ENCODE assay signal across 8 cellular contexts in the genomic region with DNA sequence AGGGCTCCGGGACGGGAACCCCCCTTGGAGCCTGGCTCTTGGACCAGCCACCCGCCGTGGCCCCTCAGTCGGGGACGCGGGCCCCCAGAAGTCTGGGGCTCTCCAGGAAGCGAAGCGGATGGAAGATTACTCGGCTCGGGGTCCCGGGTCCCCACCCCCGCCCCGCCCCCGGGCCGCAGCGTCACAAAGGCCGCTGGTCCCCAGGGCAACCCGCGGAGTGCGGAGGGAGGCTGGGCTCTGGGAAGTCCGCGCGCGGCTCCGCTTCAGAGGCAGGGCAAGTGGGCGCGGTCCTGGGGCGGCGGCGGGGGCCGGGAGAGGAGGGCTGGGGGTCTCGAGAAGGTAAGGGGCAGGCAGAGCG. TPM values are rescaled to one million over a fixed set of nuclear protein-coding genes. Genes with fewer than 3 reads are reported as not detected.
DNase-seq lines count a peak whose midpoint lies in the region; ATAC-seq, FAIRE-seq and TF ChIP-seq lines count a peak whose summit lies in the region.

A gene with protein sequence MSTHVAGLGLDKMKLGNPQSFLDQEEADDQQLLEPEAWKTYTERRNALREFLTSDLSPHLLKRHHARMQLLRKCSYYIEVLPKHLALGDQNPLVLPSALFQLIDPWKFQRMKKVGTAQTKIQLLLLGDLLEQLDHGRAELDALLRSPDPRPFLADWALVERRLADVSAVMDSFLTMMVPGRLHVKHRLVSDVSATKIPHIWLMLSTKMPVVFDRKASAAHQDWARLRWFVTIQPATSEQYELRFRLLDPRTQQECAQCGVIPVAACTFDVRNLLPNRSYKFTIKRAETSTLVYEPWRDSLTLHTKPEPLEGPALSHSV (plus strand): TSS at position 227 of the 358 bp plus-strand sequence. CDS start 1,505 bp downstream, outside the sequence.

- peak; percentile 20 for ATAC-seq in GM21528 (IDR thresholded peaks at IDR 0.05; ENCODE audit: low FRiP score, unreplicated experiment)
- peak; percentile 54 to 59 for ATAC-seq in stimulated activated naive B cell treated with anti-CD40 and anti-IgM and Interleukin-4, amounts not matched to agents 10 μg/mL and 1 μg/mL and 100 μg/mL, for 72 hours (replicated peaks)
- no peak for ATAC-seq in HG03521 (IDR thresholded peaks at IDR 0.05; ENCODE audit: unreplicated experiment)

- no peak for TF ChIP-seq CTCF in OCI-LY1 (IDR thresholded peaks at IDR 0.05; ENCODE audit: low read length)
- no peak for TF ChIP-seq CTCF in astrocyte of the spinal cord (IDR thresholded peaks at IDR 0.05; ENCODE audit: low read depth, low read length)
- no peak for TF ChIP-seq CTCF in kidney (IDR thresholded peaks at IDR 0.05; ENCODE audit: borderline replicate concordance, extremely low read depth, insufficient read depth)

- no peak for FAIRE-seq in kidney (lab: Jason Lieb, UNC)

- peak within 1 kb of the TSS; percentile 38 to 79 (median 66); a peak in 20 of 22 replicates for H3K9ac ChIP-seq in BLaER1 treated with 17β-estradiol and CSF1 and Interleukin-3, amounts not matched to agents 10 nM and 100 nM
- H3K9ac ChIP-seq in OCI-LY1 (ENCODE audit: low read length), result no peak within 1 kb of the TSS
- no peak within 1 kb of the TSS for H3K9ac ChIP-seq in kidney (ENCODE audit: low read length in 2 of 2)

- peaks cover 67 to 96% (median 75%) of the 10 kb centered on the region in 11 experiments for H3K27me3 ChIP-seq in BLaER1 treated with 17β-estradiol and CSF1 and Interleukin-3, amounts not matched to agents 10 nM and 100 nM
- peaks cover 11% of the 10 kb centered on the region; the same call in 1 of the 2 replicates for H3K27me3 ChIP-seq in OCI-LY1 (ENCODE audit: insufficient read depth, low read length)

- intact Hi-C loops in kidney (cut with DNase I), result no loop called here

- no peak within 1 kb of the TSS for H2AFZ ChIP-seq in OCI-LY1 (ENCODE audit: low read length)

- H3K9me2 ChIP-seq in OCI-LY1 (ENCODE audit: low read depth, low read length), result no peaks in the 10 kb centered on the region

- H3K79me2 ChIP-seq in OCI-LY1 (ENCODE audit: insufficient read depth, low read length), result no peaks in the 10 kb centered on the region

- peak within 1 kb of the TSS; percentile 53 to 74 (median 66) for H3K4me3 ChIP-seq in BLaER1 treated with 17β-estradiol and CSF1 and Interleukin-3, amounts not matched to agents 10 nM and 100 nM
- H3K4me3 ChIP-seq in OCI-LY1 (ENCODE audit: low read depth, low read length, poor library complexity, severe bottlenecking) (peak within 1 kb of the TSS; percentile 48), astrocyte of the spinal cord (ENCODE audit: low read depth, low read length) (peak within 1 kb of the TSS; percentile 47), kidney (ENCODE audit: low read length in 2 of 2) (peak within 1 kb of the TSS in 1 of 2 donors; percentile 29)

- 0 out of 2 replicates have a peak, but pooled peaks cover 5% of the 10 kb centered on the region for H3F3A ChIP-seq in OCI-LY1 (ENCODE audit: insufficient read depth, low read length)

- H3K4me1 Mint-ChIP-seq in stimulated activated naive B cell treated with anti-CD40 and anti-IgM and Interleukin-4, amounts not matched to agents 10 μg/mL and 1 μg/mL and 100 μg/mL, for 72 hours, result peaks cover 27 to 52% of the 10 kb centered on the region in 2 donors

- peak within 1 kb of the TSS; percentile 94 to 100 (median 99) for H3K4me2 ChIP-seq in BLaER1 treated with 17β-estradiol and CSF1 and Interleukin-3, amounts not matched to agents 10 nM and 100 nM
- peak within 1 kb of the TSS; percentile 61 for H3K4me2 ChIP-seq in OCI-LY1 (ENCODE audit: low read length)

- DNase-seq in astrocyte of the spinal cord (ENCODE audit: low read depth, low spot score), result peak; percentile 10
- DNase-seq in kidney, result peak; percentile 92
- DNase-seq in stimulated activated naive B cell treated with anti-CD40 and anti-IgM and Interleukin-4, amounts not matched to agents 10 μg/mL and 1 μg/mL and 100 μg/mL, for 72 hours, result peak; percentile 55
- no peak for DNase-seq in caudate nucleus (lab: John Stamatoyannopoulos, UW)

- H4K20me1 ChIP-seq in BLaER1 treated with 17β-estradiol and CSF1 and Interleukin-3, amounts not matched to agents 10 nM and 100 nM, result peaks cover 14 to 73% (median 56%) of the 10 kb centered on the region in 11 experiments; a peak in 21 of 22 replicates
- no peaks in the 10 kb centered on the region for H4K20me1 ChIP-seq in OCI-LY1 (ENCODE audit: insufficient read depth, low read length)

- H3K27ac Mint-ChIP-seq in stimulated activated naive B cell treated with anti-CD40 and anti-IgM and Interleukin-4, amounts not matched to agents 10 μg/mL and 1 μg/mL and 100 μg/mL, for 72 hours, result peak within 1 kb of the TSS; percentile 90

- peak within 1 kb of the TSS; percentile 74 to 87 for H3K4me3 Mint-ChIP-seq in stimulated activated naive B cell treated with anti-CD40 and anti-IgM and Interleukin-4, amounts not matched to agents 10 μg/mL and 1 μg/mL and 100 μg/mL, for 72 hours

- no peaks in the 10 kb centered on the region for H3K9me3 ChIP-seq in BLaER1 treated with 17β-estradiol and CSF1 and Interleukin-3, amounts not matched to agents 10 nM and 100 nM (replicated peaks in 1 of 11)
- no peaks in the 10 kb centered on the region for H3K9me3 ChIP-seq in OCI-LY1 (ENCODE audit: low read length)
- no peaks in the 10 kb centered on the region for H3K9me3 ChIP-seq in kidney (ENCODE audit: control insufficient read depth in 1 of 2, low read length in 2 of 2)

- H3K27me3 Mint-ChIP-seq in stimulated activated naive B cell treated with anti-CD40 and anti-IgM and Interleukin-4, amounts not matched to agents 10 μg/mL and 1 μg/mL and 100 μg/mL, for 72 hours, result peaks cover 4 to 13% of the 10 kb centered on the region in 2 donors

- peaks cover 7 to 9% of the 10 kb centered on the region in 2 donors for H3K36me3 Mint-ChIP-seq in stimulated activated naive B cell treated with anti-CD40 and anti-IgM and Interleukin-4, amounts not matched to agents 10 μg/mL and 1 μg/mL and 100 μg/mL, for 72 hours

- peaks cover 22 to 56% (median 45%) of the 10 kb centered on the region in 10 experiments for H3K4me1 ChIP-seq in BLaER1 treated with 17β-estradiol and CSF1 and Interleukin-3, amounts not matched to agents 10 nM and 100 nM
- H3K4me1 ChIP-seq in OCI-LY1 (ENCODE audit: insufficient read depth, low read length, severe bottlenecking) (peaks cover 18% of the 10 kb centered on the region), kidney (ENCODE audit: control insufficient read depth in 1 of 2, insufficient read depth in 1 of 2, low read depth in 1 of 2, low read length in 2 of 2) (no peaks in the 10 kb centered on the region)

- peak within 1 kb of the TSS in 10 of 11 experiments; percentile 16 to 72 (median 67); a peak in 16 of 22 replicates for H3K27ac ChIP-seq in BLaER1 treated with 17β-estradiol and CSF1 and Interleukin-3, amounts not matched to agents 10 nM and 100 nM
- H3K27ac ChIP-seq in OCI-LY1 (ENCODE audit: low read depth, low read length, poor library complexity, severe bottlenecking) (no peak within 1 kb of the TSS), kidney (ENCODE audit: low read depth in 2 of 2, low read length in 2 of 2) (no peak within 1 kb of the TSS), caudate nucleus (ENCODE audit: low read depth, low read length) (no peak within 1 kb of the TSS)

- in situ Hi-C loops in astrocyte of the spinal cord (cut with HindIII; ENCODE audit: low sequenced_read_pairs), result no loop called here

- H3K36me3 ChIP-seq in BLaER1 treated with 17β-estradiol and CSF1 and Interleukin-3, amounts not matched to agents 10 nM and 100 nM, result no peaks in the 10 kb centered on the region
- H3K36me3 ChIP-seq in OCI-LY1 (ENCODE audit: insufficient read depth, low read length) (no peaks in the 10 kb centered on the region), kidney (ENCODE audit: control insufficient read depth in 1 of 2, insufficient read depth in 2 of 2, low read length in 2 of 2) (no peaks in the 10 kb centered on the region)

- H3K9me3 Mint-ChIP-seq in stimulated activated naive B cell treated with anti-CD40 and anti-IgM and Interleukin-4, amounts not matched to agents 10 μg/mL and 1 μg/mL and 100 μg/mL, for 72 hours, result no peaks in the 10 kb centered on the region

RNA-seq across cellular contexts. Expression of the gene that starts here (rescaled TPM):
- 1.6 TPM for total RNA-seq in kidney
- 0.47 TPM for polyA plus RNA-seq in kidney (ENCODE audit: insufficient read depth, low read depth, low replicate concordance)

Comparison
In these comparisons a context has a peak if more than half of its experiments do, and no peak if none do; other contexts are left out.
1. H3K27ac ChIP-seq: peak in BLaER1 treated with 17β-estradiol and CSF1 and Interleukin-3, amounts not matched to agents 10 nM and 100 nM (10 of 11); none in OCI-LY1 (single experiment), kidney (0 of 2) and caudate nucleus (single experiment).
2. H3K9ac ChIP-seq: peak in BLaER1 treated with 17β-estradiol and CSF1 and Interleukin-3, amounts not matched to agents 10 nM and 100 nM (11 of 11); none in OCI-LY1 (single experiment) and kidney (0 of 2).
3. DNase-seq: peak in astrocyte of the spinal cord (single experiment), kidney (single experiment) and stimulated activated naive B cell treated with anti-CD40 and anti-IgM and Interleukin-4, amounts not matched to agents 10 μg/mL and 1 μg/mL and 100 μg/mL, for 72 hours (single experiment); none in caudate nucleus (0 of 61).